In the genomic region with DNA sequence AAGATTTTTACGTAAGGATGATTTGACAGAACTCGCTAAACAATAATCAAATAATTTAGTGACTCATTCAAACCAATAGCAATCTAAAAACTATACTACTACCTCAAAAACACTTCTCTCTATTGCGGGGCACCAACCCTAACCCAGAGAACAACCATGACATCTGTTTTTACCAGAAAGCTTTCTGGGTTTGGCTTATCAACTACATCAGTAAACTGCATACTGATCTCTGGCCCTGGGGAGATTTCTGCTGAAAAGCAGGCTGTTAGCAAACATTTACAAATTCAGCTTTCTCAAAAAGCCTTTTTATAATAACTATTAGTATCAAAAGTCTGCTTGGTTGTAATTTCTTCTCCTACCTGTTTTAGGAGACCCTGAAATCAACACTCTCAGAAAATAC, we compare ENCODE assay signal across 1 cellular context.
TF ChIP-seq lines count a peak whose summit lies in the region.

No MANE protein-coding gene starts in this region.

TF ChIP-seq in GM23338, 12 proteins besides CTCF, POLR2A, EP300 and RAD21 (continued from another document):
- TF ChIP-seq, protein P1, sequence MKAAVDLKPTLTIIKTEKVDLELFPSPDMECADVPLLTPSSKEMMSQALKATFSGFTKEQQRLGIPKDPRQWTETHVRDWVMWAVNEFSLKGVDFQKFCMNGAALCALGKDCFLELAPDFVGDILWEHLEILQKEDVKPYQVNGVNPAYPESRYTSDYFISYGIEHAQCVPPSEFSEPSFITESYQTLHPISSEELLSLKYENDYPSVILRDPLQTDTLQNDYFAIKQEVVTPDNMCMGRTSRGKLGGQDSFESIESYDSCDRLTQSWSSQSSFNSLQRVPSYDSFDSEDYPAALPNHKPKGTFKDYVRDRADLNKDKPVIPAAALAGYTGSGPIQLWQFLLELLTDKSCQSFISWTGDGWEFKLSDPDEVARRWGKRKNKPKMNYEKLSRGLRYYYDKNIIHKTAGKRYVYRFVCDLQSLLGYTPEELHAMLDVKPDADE (IDR thresholded peaks at IDR 0.05), result no peak
- TF ChIP-seq POLR2AphosphoS5 (IDR thresholded peaks at IDR 0.05; ENCODE audit: low read depth) (no peak), STAT1 (IDR thresholded peaks at IDR 0.05; ENCODE audit: unreplicated experiment) (no peak), ZNF331 (CRISPR knock-in tag; IDR thresholded peaks at IDR 0.05; ENCODE audit: low read depth) (no peak), ZNF462 (CRISPR knock-in tag; IDR thresholded peaks at IDR 0.05) (no peak), EZH2 (IDR thresholded peaks at IDR 0.05; ENCODE audit: low read depth, unreplicated experiment) (no peak), EZH2phosphoT487 (IDR thresholded peaks at IDR 0.05; ENCODE audit: unreplicated experiment) (no peak), ZNF114 (CRISPR knock-in tag; IDR thresholded peaks at IDR 0.05) (no peak)
